ENCODE assay signal across 11 cellular contexts in genomic region chr1:100267284-100267683, GRCh38. TPM values are rescaled to one million over a fixed set of nuclear protein-coding genes. Genes with fewer than 3 reads are reported as not detected.
DNase-seq lines count a peak whose midpoint lies in the region; ATAC-seq and TF ChIP-seq lines count a peak whose summit lies in the region.
"Had no signal": no experiment of that assay in that cellular context is flagged by ENCODE, and none has a peak within 500 bp of the region (broad histone marks: within the 10 kb centered on the region; RNA-seq: fewer than 3 reads in every experiment).

No MANE protein-coding gene starts in this region.

- no peaks in the 10 kb centered on the region for H3K9me2 ChIP-seq in Loucy (replicated peaks; ENCODE audit: low read depth, low read length)

- no peak for TF ChIP-seq CTCF in AG10803 (conservative IDR thresholded peaks at IDR 0.05; ENCODE audit: low read length)
- peak; percentile 26 for TF ChIP-seq CTCF in Loucy (conservative IDR thresholded peaks at IDR 0.05; ENCODE audit: low read length)
- TF ChIP-seq CTCF in colonic mucosa (IDR thresholded peaks at IDR 0.05) = no peak
- no peak for TF ChIP-seq CTCF in natural killer cell (IDR thresholded peaks at IDR 0.05)

- peaks cover 39% of the 10 kb centered on the region for H3K4me1 ChIP-seq in Loucy (ENCODE audit: insufficient read depth, low read length, poor library complexity, severe bottlenecking)
- peaks cover 10% of the 10 kb centered on the region for H3K4me1 ChIP-seq in colonic mucosa

- peak overlapping the region; percentile 99 for H3K9ac ChIP-seq in Loucy (ENCODE audit: low read depth, low read length, poor library complexity, severe bottlenecking)
- H3K9ac ChIP-seq in colonic mucosa (ENCODE audit: low read depth in 2 of 2, low read length in 2 of 2) = no peak overlapping the region

- no peaks in the 10 kb centered on the region for H3K9me3 Mint-ChIP-seq in natural killer cell

- peak overlapping the region; percentile 94 for H3K4me2 ChIP-seq in Loucy (ENCODE audit: low read depth, low read length, poor library complexity, severe bottlenecking)

- H3K27ac ChIP-seq in colonic mucosa = no peak overlapping the region

- peak overlapping the region; percentile 93 for H3K4me3 ChIP-seq in AG10803 (ENCODE audit: low read length)
- H3K4me3 ChIP-seq in Loucy (ENCODE audit: low read length, poor library complexity, severe bottlenecking) = peak overlapping the region; percentile 85
- H3K4me3 ChIP-seq in colonic mucosa = peak overlapping the region; percentile 91

- H3K27ac Mint-ChIP-seq in natural killer cell = peak overlapping the region; percentile 31 to 66

- ATAC-seq in natural killer cell (no peak), GM21515 (IDR thresholded peaks at IDR 0.05; ENCODE audit: unreplicated experiment) (no peak)

- no peaks in the 10 kb centered on the region for H3K27me3 Mint-ChIP-seq in natural killer cell (ENCODE audit: low read depth in 2 of 2)

- H3K9me3 ChIP-seq in Loucy (ENCODE audit: insufficient read depth, low read depth, low read length) (no peaks in the 10 kb centered on the region), colonic mucosa (no peaks in the 10 kb centered on the region)
- H3K9me3 ChIP-seq: testis had no signal

- H3F3A ChIP-seq in Loucy (ENCODE audit: low read depth) = no peaks in the 10 kb centered on the region

- H3K36me3 ChIP-seq in Loucy (ENCODE audit: insufficient read depth, low read length) = peaks cover 14% of the 10 kb centered on the region; the same call in 1 of the 2 replicates
- H3K36me3 ChIP-seq in colonic mucosa = no peaks in the 10 kb centered on the region

- H2AFZ ChIP-seq in Loucy (ENCODE audit: low read length) = no peak overlapping the region

- H3K4me1 Mint-ChIP-seq in natural killer cell = peaks cover 53 to 54% of the 10 kb centered on the region in 2 donors

- H3K4me3 Mint-ChIP-seq in natural killer cell = peak overlapping the region; percentile 100

- peaks cover 66% of the 10 kb centered on the region for H3K79me2 ChIP-seq in Loucy (ENCODE audit: insufficient read depth, low read length)

- DNase-seq in AG10803 (ENCODE audit: low read depth) = no peak
- no peak for DNase-seq in colonic mucosa
- DNase-seq in natural killer cell = no peak
- no peak for DNase-seq in SKM-1 treated with dmso at 0.1 percent for 144 hours (lab: John Stamatoyannopoulos, UW; ENCODE audit: unreplicated experiment)
- no peak for DNase-seq in activated gamma-delta T cell treated with Interleukin-2 at 50 U/mL for 16 hours
- no peak for DNase-seq in NCI-H2227 (lab: John Stamatoyannopoulos, UW; ENCODE audit: unreplicated experiment)
- DNase-seq: activated CD4-positive, CD25-positive, alpha-beta regulatory T cell treated with anti-CD3 and anti-CD28 coated beads, Interleukin-2, amount 50 U/mL, for 72 hours; islet precursor cell; testis had no signal

- H4K20me1 ChIP-seq in Loucy (ENCODE audit: insufficient read depth, low read length, poor library complexity, severe bottlenecking) = peaks cover 40% of the 10 kb centered on the region

- intact Hi-C loops in colonic mucosa (cut with DNase I) (loop anchor here (10.0 kb wide), 1 partner anchor 132 kb away; the partner anchor contains the start of genes SASS6 and TRMT13), natural killer cell (cut with micrococcal nuclease) (loop anchor here (2.0 to 5.0 kb wide), 4 partner anchors 86 to 230 kb away; partner anchors contain the start of genes CDC14A, SASS6 and TRMT13)

- peaks cover 8% of the 10 kb centered on the region for H3K36me3 Mint-ChIP-seq in natural killer cell

- H3K27me3 ChIP-seq in Loucy (ENCODE audit: insufficient read depth, low read length, poor library complexity, severe bottlenecking) (no peaks in the 10 kb centered on the region), colonic mucosa (no peaks in the 10 kb centered on the region)
- H3K27me3 ChIP-seq: testis had no signal

RNA-seq across cellular contexts. Expression of gene RTCA, which starts 1.3 kb away (rescaled TPM):
- total RNA-seq in colonic mucosa = 10 to 100 TPM; 39.4 to 41.4 TPM
- 10 to 100 TPM; 49.3 to 60.8 (median 52.3) TPM for total RNA-seq in natural killer cell

RNA-seq across cellular contexts. Expression of gene DBT, which starts 17.6 kb away (rescaled TPM):
- total RNA-seq in colonic mucosa (10 to 100 TPM; 15.5 to 20.3 TPM), natural killer cell (10 to 100 TPM in 2 of 3 donors, 1 to 10 TPM in 1; 9.9 to 11.5 (median 10.2) TPM)
